ENCODE assay signal across 8 cellular contexts in genomic region chr2:9914384-9915065, GRCh38. TPM values are rescaled to one million over a fixed set of nuclear protein-coding genes. Genes with fewer than 3 reads are reported as not detected.
DNase-seq lines count a peak whose midpoint lies in the region; ATAC-seq and TF ChIP-seq lines count a peak whose summit lies in the region.

No MANE protein-coding gene starts in this region.

- intact Hi-C loops in natural killer cell (cut with micrococcal nuclease) (no loop called here), upper lobe of right lung (cut with DNase I) (no loop called here)

- H3K27ac ChIP-seq in upper lobe of right lung: no peak overlapping the region

- ATAC-seq in natural killer cell treated with Interleukin-12 subunit alpha and Interleukin-12 subunit beta and Interleukin-15 and Interleukin-18, amount 100 ng/mL, for 72 hours: peak; percentile 79 to 100
- no peak for ATAC-seq in natural killer cell
- ATAC-seq in HG03045 (IDR thresholded peaks at IDR 0.05; ENCODE audit: unreplicated experiment): peak; percentile 99
- no peak for ATAC-seq in T-helper 17 cell
- no peak for ATAC-seq in upper lobe of right lung
- no peak for ATAC-seq in WTC11

- H3K4me3 Mint-ChIP-seq in natural killer cell treated with Interleukin-12 subunit alpha and Interleukin-12 subunit beta and Interleukin-15 and Interleukin-18, amount 100 ng/mL, for 72 hours: no peak overlapping the region
- H3K4me3 Mint-ChIP-seq in natural killer cell (no peak overlapping the region), T-helper 17 cell (no peak overlapping the region), WTC11 (no peak overlapping the region)

- H3K9me3 ChIP-seq in T-helper 17 cell (ENCODE audit: control insufficient read depth, low read length, poor library complexity, severe bottlenecking) (no peaks in the 10 kb centered on the region), upper lobe of right lung (no peaks in the 10 kb centered on the region)

- TF ChIP-seq CTCF in natural killer cell (IDR thresholded peaks at IDR 0.05) (no peak), foreskin fibroblast (IDR thresholded peaks at IDR 0.05; ENCODE audit: low read depth, low read length) (no peak), upper lobe of right lung (IDR thresholded peaks at IDR 0.05) (no peak), WTC11 (IDR thresholded peaks at IDR 0.05) (no peak)

- no peaks in the 10 kb centered on the region for H3K9me3 Mint-ChIP-seq in natural killer cell treated with Interleukin-12 subunit alpha and Interleukin-12 subunit beta and Interleukin-15 and Interleukin-18, amount 100 ng/mL, for 72 hours
- H3K9me3 Mint-ChIP-seq in natural killer cell (no peaks in the 10 kb centered on the region), WTC11 (no peaks in the 10 kb centered on the region)

- no peaks in the 10 kb centered on the region for H3K27me3 ChIP-seq in upper lobe of right lung

- H3K27ac Mint-ChIP-seq in natural killer cell treated with Interleukin-12 subunit alpha and Interleukin-12 subunit beta and Interleukin-15 and Interleukin-18, amount 100 ng/mL, for 72 hours: no peak overlapping the region
- H3K27ac Mint-ChIP-seq in natural killer cell (no peak overlapping the region), T-helper 17 cell (peak overlapping the region; percentile 57), WTC11 (no peak overlapping the region)

- H3K4me3 ChIP-seq in foreskin fibroblast (ENCODE audit: low read depth in 1 of 2, low read length in 2 of 2): no peak overlapping the region
- H3K4me3 ChIP-seq in upper lobe of right lung: no peak overlapping the region

- peaks cover under 1 to 14% of the 10 kb centered on the region in 2 donors for H3K4me1 Mint-ChIP-seq in natural killer cell treated with Interleukin-12 subunit alpha and Interleukin-12 subunit beta and Interleukin-15 and Interleukin-18, amount 100 ng/mL, for 72 hours (ENCODE audit: low read depth in 2 of 2)
- H3K4me1 Mint-ChIP-seq in natural killer cell (peaks cover 0 to under 1% of the 10 kb centered on the region in 2 donors), T-helper 17 cell (peaks cover 3% of the 10 kb centered on the region), WTC11 (no peaks in the 10 kb centered on the region)

- peaks cover 29% of the 10 kb centered on the region for H3K36me3 Mint-ChIP-seq in natural killer cell treated with Interleukin-12 subunit alpha and Interleukin-12 subunit beta and Interleukin-15 and Interleukin-18, amount 100 ng/mL, for 72 hours
- H3K36me3 Mint-ChIP-seq in natural killer cell: peaks cover 23% of the 10 kb centered on the region
- H3K36me3 Mint-ChIP-seq in T-helper 17 cell (ENCODE audit: low read depth): peaks cover 11% of the 10 kb centered on the region
- H3K36me3 Mint-ChIP-seq in WTC11: peaks cover 17% of the 10 kb centered on the region

- no peak for DNase-seq in natural killer cell treated with Interleukin-12 subunit alpha and Interleukin-12 subunit beta and Interleukin-15 and Interleukin-18, amount 100 ng/mL, for 72 hours (ENCODE audit: low spot score)
- DNase-seq in natural killer cell: no peak
- no peak for DNase-seq in T-helper 17 cell
- peak; percentile 72 to 90 for DNase-seq in foreskin fibroblast
- no peak for DNase-seq in upper lobe of right lung
- no peak for DNase-seq in NCI-H524 treated with DMSO at 0.1 percent for 48 hours (lab: John Stamatoyannopoulos, UW)
- no peak for DNase-seq in WTC11 (ENCODE audit: low spot score)

- H3K36me3 ChIP-seq in upper lobe of right lung: peaks cover 29% of the 10 kb centered on the region

- CTCF ChIA-PET in WTC11 (lab: Charles Lee): no interaction called here

- POLR2A ChIA-PET in WTC11 (lab: Charles Lee): no interaction called here

- H3K27me3 Mint-ChIP-seq in natural killer cell treated with Interleukin-12 subunit alpha and Interleukin-12 subunit beta and Interleukin-15 and Interleukin-18, amount 100 ng/mL, for 72 hours: no peaks in the 10 kb centered on the region
- H3K27me3 Mint-ChIP-seq in natural killer cell (ENCODE audit: low read depth in 2 of 2) (no peaks in the 10 kb centered on the region), T-helper 17 cell (no peaks in the 10 kb centered on the region), WTC11 (ENCODE audit: low read depth) (no peaks in the 10 kb centered on the region)

- no peaks in the 10 kb centered on the region for H3K4me1 ChIP-seq in upper lobe of right lung

TF ChIP-seq in WTC11, 78 proteins besides CTCF, POLR2A, EP300 and RAD21 (continues in another document):
- TF ChIP-seq E2F5 (CRISPR knock-in tag; IDR thresholded peaks at IDR 0.05) (no peak), ESRRA (CRISPR knock-in tag; IDR thresholded peaks at IDR 0.05; ENCODE audit: borderline replicate concordance) (no peak), ZBTB43 (CRISPR knock-in tag; IDR thresholded peaks at IDR 0.05) (no peak), ATF3 (CRISPR knock-in tag; conservative IDR thresholded peaks at IDR 0.05) (no peak), E2F1 (CRISPR knock-in tag; IDR thresholded peaks at IDR 0.05) (no peak), RELA (CRISPR knock-in tag; IDR thresholded peaks at IDR 0.05; ENCODE audit: borderline replicate concordance) (no peak), AFF4 (CRISPR knock-in tag; IDR thresholded peaks at IDR 0.05; ENCODE audit: borderline replicate concordance) (no peak), NR1H2 (CRISPR knock-in tag; IDR thresholded peaks at IDR 0.05) (no peak), ZNF138 (CRISPR knock-in tag; conservative IDR thresholded peaks at IDR 0.05) (no peak), ZMAT4 (CRISPR knock-in tag; IDR thresholded peaks at IDR 0.05) (no peak), MXD4 (CRISPR knock-in tag; IDR thresholded peaks at IDR 0.05; ENCODE audit: borderline replicate concordance) (no peak)

RNA-seq across cellular contexts. Expression of gene GRHL1, which starts 37.0 kb away (rescaled TPM):
- 1 to 10 TPM; 1.1 to 1.4 TPM for total RNA-seq in natural killer cell treated with Interleukin-12 subunit alpha and Interleukin-12 subunit beta and Interleukin-15 and Interleukin-18, amount 100 ng/mL, for 72 hours
- total RNA-seq in natural killer cell: 1 to 10 TPM; 1.6 to 3.6 (median 3.2) TPM
- 1 to 10 TPM in 1 of 2 donors, under 1 TPM in 1; 0.60 to 3.7 TPM for total RNA-seq in T-helper 17 cell
- 2.7 TPM for total RNA-seq in upper lobe of right lung
- total RNA-seq in WTC11 (2021): 2.7 to 5.0 TPM (median 4.7 TPM) in 3 replicates

Comparison
In these comparisons a context has a peak if more than half of its experiments do, and no peak if none do; other contexts are left out.
1. ATAC-seq: peak in natural killer cell treated with Interleukin-12 subunit alpha and Interleukin-12 subunit beta and Interleukin-15 and Interleukin-18, amount 100 ng/mL, for 72 hours (2 of 2) and HG03045 (single experiment); none in natural killer cell (0 of 3), T-helper 17 cell (single experiment), upper lobe of right lung (single experiment) and WTC11 (single experiment).
2. DNase-seq: peak in foreskin fibroblast (2 of 2); none in natural killer cell treated with Interleukin-12 subunit alpha and Interleukin-12 subunit beta and Interleukin-15 and Interleukin-18, amount 100 ng/mL, for 72 hours (single experiment), natural killer cell (single experiment), T-helper 17 cell (0 of 3), upper lobe of right lung (single experiment), NCI-H524 treated with DMSO at 0.1 percent for 48 hours (single experiment) and WTC11 (single experiment).